ENCODE assay signal across 1 cellular context in genomic region chr11:121483805-121484478, GRCh38.
TF ChIP-seq lines count a peak whose summit lies in the region.

No MANE protein-coding gene starts in this region.

TF ChIP-seq in GM12878, 131 proteins besides CTCF, POLR2A, EP300 and RAD21 (continued from another document):
- no peak for TF ChIP-seq NR2C1 (IDR thresholded peaks at IDR 0.05)
- TF ChIP-seq PAX8 (IDR thresholded peaks at IDR 0.05): no peak
- TF ChIP-seq CHD1 (IDR thresholded peaks at IDR 0.05; ENCODE audit: low read depth, low read length): no peak
- no peak for TF ChIP-seq HDAC2 (IDR thresholded peaks at IDR 0.05)
- TF ChIP-seq SPI1 (IDR thresholded peaks at IDR 0.05; ENCODE audit: borderline replicate concordance, insufficient read depth, low read depth, low read length): no peak
- TF ChIP-seq, protein P1, sequence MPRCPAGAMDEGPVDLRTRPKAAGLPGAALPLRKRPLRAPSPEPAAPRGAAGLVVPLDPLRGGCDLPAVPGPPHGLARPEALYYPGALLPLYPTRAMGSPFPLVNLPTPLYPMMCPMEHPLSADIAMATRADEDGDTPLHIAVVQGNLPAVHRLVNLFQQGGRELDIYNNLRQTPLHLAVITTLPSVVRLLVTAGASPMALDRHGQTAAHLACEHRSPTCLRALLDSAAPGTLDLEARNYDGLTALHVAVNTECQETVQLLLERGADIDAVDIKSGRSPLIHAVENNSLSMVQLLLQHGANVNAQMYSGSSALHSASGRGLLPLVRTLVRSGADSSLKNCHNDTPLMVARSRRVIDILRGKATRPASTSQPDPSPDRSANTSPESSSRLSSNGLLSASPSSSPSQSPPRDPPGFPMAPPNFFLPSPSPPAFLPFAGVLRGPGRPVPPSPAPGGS (IDR thresholded peaks at IDR 0.05; ENCODE audit: borderline replicate concordance, insufficient read depth, low read depth, low read length, poor library complexity, severe bottlenecking): no peak
- TF ChIP-seq CUX1 (IDR thresholded peaks at IDR 0.05; ENCODE audit: insufficient replicate concordance, low read depth, low read length): no peak
